1 cellular context compared by ENCODE assay signal in genomic region chr11:121814962-121815361, GRCh38.
TF ChIP-seq lines count a peak whose summit lies in the region.

No MANE protein-coding gene starts in this region.

TF ChIP-seq in SK-N-SH treated with all-trans-retinoic acid at 6 μM for 48 hours, 23 proteins besides CTCF, POLR2A, EP300 and RAD21 (continued from another document):
- no peak for TF ChIP-seq TSHZ2 (CRISPR knock-in tag; IDR thresholded peaks at IDR 0.05)
- no peak for TF ChIP-seq TCF4 (CRISPR knock-in tag; IDR thresholded peaks at IDR 0.05; ENCODE audit: borderline replicate concordance)
- TF ChIP-seq ZFP30 (CRISPR knock-in tag; IDR thresholded peaks at IDR 0.05), result no peak
- TF ChIP-seq CSRNP3 (CRISPR knock-in tag; IDR thresholded peaks at IDR 0.05), result no peak
- TF ChIP-seq BACH2 (CRISPR knock-in tag; IDR thresholded peaks at IDR 0.05; ENCODE audit: borderline replicate concordance), result no peak
